In genomic region chr7:130329466-130329865, GRCh38 we compare ENCODE assay signal across 20 cellular contexts. TPM values are rescaled to one million over a fixed set of nuclear protein-coding genes. Genes with fewer than 3 reads are reported as not detected.
DNase-seq lines count a peak whose midpoint lies in the region; ATAC-seq, FAIRE-seq and TF ChIP-seq lines count a peak whose summit lies in the region.
"Had no signal": no experiment of that assay in that cellular context is flagged by ENCODE, and none has a peak within 500 bp of the region (broad histone marks: within the 10 kb centered on the region; RNA-seq: fewer than 3 reads in every experiment).

No MANE protein-coding gene starts in this region.

- BruUV-seq in Caco-2 (replicated peaks; lab: Mats Ljungman, UMichigan) (no TSS peak), A673 (replicated peaks; lab: Mats Ljungman, UMichigan) (no TSS peak)

- H3K27ac Mint-ChIP-seq in Caco-2 (ENCODE audit: unreplicated experiment), result peak overlapping the region; percentile 3
- H3K27ac Mint-ChIP-seq: B cell, CD14-positive monocyte, H9 had no signal

- H3K36me3 ChIP-seq in Caco-2 (ENCODE audit: control insufficient read depth, insufficient read depth, low read length), result no peaks in the 10 kb centered on the region
- no peaks in the 10 kb centered on the region for H3K36me3 ChIP-seq in A673 (ENCODE audit: insufficient read depth, low read length, poor library complexity, severe bottlenecking)

- H3K9me3 Mint-ChIP-seq in Caco-2 (ENCODE audit: unreplicated experiment), result no peaks in the 10 kb centered on the region
- H3K9me3 Mint-ChIP-seq: H9 had no signal

- H3K27me3 ChIP-seq in Caco-2 (replicated peaks; ENCODE audit: control insufficient read depth, insufficient read depth, low read length), result no peaks in the 10 kb centered on the region
- no peaks in the 10 kb centered on the region for H3K27me3 ChIP-seq in A673 (replicated peaks; ENCODE audit: insufficient read depth, low read depth, low read length, poor library complexity)

- CTCF ChIA-PET in Caco-2 (lab: Charles Lee) (interaction anchor here (1.3 kb wide), 1 partner anchor 112 kb away, joined by 4 read pairs; no protein-coding TSS in a partner anchor), A673 (lab: Charles Lee) (no interaction called here)

- peak; percentile 17 for FAIRE-seq in islet of Langerhans (lab: Jason Lieb, UNC)

- POLR2A ChIA-PET in Caco-2 (lab: Charles Lee), result no interaction called here
- POLR2A ChIA-PET in A673 (lab: Charles Lee; ENCODE audit: low non-redundant PET), result no interaction called here

- no peak for ATAC-seq in GM18502 (IDR thresholded peaks at IDR 0.05; ENCODE audit: poor library complexity, unreplicated experiment)
- ATAC-seq: Panc1 had no signal

- intact Hi-C loops in Caco-2 (cut with micrococcal nuclease; ENCODE audit: unreplicated experiment), result no loop called here
- intact Hi-C loops in A673 (cut with micrococcal nuclease; ENCODE audit: unreplicated experiment), result no loop called here

- peak; percentile 65 for DNase-seq in NCI-H1092 treated with DMSO at 0.1 percent for 48 hours (lab: John Stamatoyannopoulos, UW)
- DNase-seq in NCI-H1092 (lab: John Stamatoyannopoulos, UW), result no peak
- DNase-seq in Caco-2, result peak in 1 of 2 experiments; percentile 43
- DNase-seq in NCI-H1694 (lab: John Stamatoyannopoulos, UW), result peak; percentile 30
- no peak for DNase-seq in A673 (ENCODE audit: low spot score)
- DNase-seq in NCI-H774 (lab: John Stamatoyannopoulos, UW), result no peak
- DNase-seq: H9, NCI-H1417 treated with DMSO at 0.1 percent for 48 hours, NCI-H2029 treated with DMSO at 0.1 percent for 48 hours, NCI-H446 treated with DMSO at 0.1 percent for 48 hours, SIG-M5, T1000 had no signal

- H3K36me3 Mint-ChIP-seq in Caco-2 (ENCODE audit: insufficient read depth, unreplicated experiment), result no peaks in the 10 kb centered on the region
- H3K36me3 Mint-ChIP-seq: CD14-positive monocyte had no signal

- H3K9me3 ChIP-seq in Caco-2 (no peaks in the 10 kb centered on the region), A673 (ENCODE audit: low read depth, low read length, poor library complexity, severe bottlenecking) (no peaks in the 10 kb centered on the region)

- no peak overlapping the region for H3K4me3 ChIP-seq in Caco-2 (ENCODE audit: low read depth, low read length)
- no peak overlapping the region for H3K4me3 ChIP-seq in A673 (ENCODE audit: low read depth, low read length, poor library complexity, severe bottlenecking)

- H3K4me1 Mint-ChIP-seq in Caco-2 (ENCODE audit: low read depth, unreplicated experiment), result peaks cover 11% of the 10 kb centered on the region
- H3K4me1 Mint-ChIP-seq: B cell, CD14-positive monocyte had no signal

- H3K4me1 ChIP-seq in Caco-2, result peaks cover 9% of the 10 kb centered on the region
- H3K4me1 ChIP-seq in A673 (ENCODE audit: insufficient read depth, low read length, poor library complexity, severe bottlenecking), result no peaks in the 10 kb centered on the region

- TF ChIP-seq CTCF in Caco-2 (IDR thresholded peaks at IDR 0.05; ENCODE audit: insufficient read depth in 1 of 2, low read depth in 1 of 2, low read length in 1 of 2, severe bottlenecking in 1 of 2, unreplicated experiment in 1 of 2) (no peak), A673 (conservative IDR thresholded peaks at IDR 0.05; ENCODE audit: low read depth, low read length) (no peak)

- no peak overlapping the region for H3K4me3 Mint-ChIP-seq in Caco-2 (ENCODE audit: unreplicated experiment)
- H3K4me3 Mint-ChIP-seq: B cell, CD14-positive monocyte, H9 had no signal

- no peaks in the 10 kb centered on the region for H3K27me3 Mint-ChIP-seq in Caco-2 (ENCODE audit: insufficient read depth, unreplicated experiment)
- H3K27me3 Mint-ChIP-seq: B cell had no signal

- no peak overlapping the region for H3K27ac ChIP-seq in A673 (ENCODE audit: low read depth, low read length, poor library complexity, severe bottlenecking)
- H3K27ac ChIP-seq: KMS-11 had no signal

RNA-seq across cellular contexts. Expression of gene CPA5, which starts 15.2 kb away (rescaled TPM):
- total RNA-seq in Caco-2 (2022) (not detected in 2 replicates), A673 (2021) (not detected in 2 replicates)
- total RNA-seq: B cell, H9, HT1080 had no signal

RNA-seq across cellular contexts. Expression of gene CPA4, which starts 36.5 kb away (rescaled TPM):
- total RNA-seq in Caco-2 (2022) (0.59 and 0.72 TPM in 2 replicates), A673 (2021) (0.35 TPM in 1 of 2 replicates, not detected in the other)
- total RNA-seq: B cell; H9; T-helper 1 cell treated with Interleukin-12 subunit alpha and Interleukin-12 subunit beta and Interleukin-4 antibody, amounts not matched to agents 30 ng/mL and 1 ng/mL, for 36 hours had no signal

RNA-seq across cellular contexts. Expression of gene CPA1, which starts 50.8 kb away (rescaled TPM):
- not detected in 2 replicates for total RNA-seq in Caco-2 (2022)
- total RNA-seq in A673 (2021), result not detected in 2 replicates
- total RNA-seq: B cell; H9; HT1080; T-helper 1 cell treated with Interleukin-12 subunit alpha and Interleukin-12 subunit beta and Interleukin-4 antibody, amounts not matched to agents 30 ng/mL and 1 ng/mL, for 36 hours had no signal

Comparison
In these comparisons a context has a peak if more than half of its experiments do, and no peak if none do; other contexts are left out.
1. DNase-seq: peak in NCI-H1092 treated with DMSO at 0.1 percent for 48 hours (single experiment) and NCI-H1694 (single experiment); none in NCI-H1092 (single experiment), A673 (single experiment) and NCI-H774 (single experiment).